Comparison of ENCODE assay signal across 29 cellular contexts in genomic region chr18:61596296-61596695, GRCh38.
DNase-seq lines count a peak whose midpoint lies in the region; ATAC-seq, FAIRE-seq and TF ChIP-seq lines count a peak whose summit lies in the region.
"Had no signal": no experiment of that assay in that cellular context is flagged by ENCODE, and none has a peak within 500 bp of the region (broad histone marks: within the 10 kb centered on the region; RNA-seq: fewer than 3 reads in every experiment).

No MANE protein-coding gene starts in this region.

- intact Hi-C loops in activated naive CD4-positive, alpha-beta T cell treated with anti-CD3 and anti-CD28 coated beads for 36 hours (cut with micrococcal nuclease): no loop called here
- intact Hi-C loops in uterus (cut with DNase I; ENCODE audit: low total_unique reads): no loop called here

- ATAC-seq in HG03095 (IDR thresholded peaks at IDR 0.05; ENCODE audit: unreplicated experiment): no peak
- ATAC-seq: activated CD8-positive, alpha-beta T cell treated with anti-CD3 and anti-CD28 coated beads, Interleukin-2, amount 10 ng/mL, durations not matched to agents 7 days and 5 days; K562; left lung; natural killer cell; Panc1; right cardiac atrium had no signal

- no peaks in the 10 kb centered on the region for H3K27me3 ChIP-seq in uterus
- H3K27me3 ChIP-seq: hepatocyte, left lung, stomach had no signal

- no peaks in the 10 kb centered on the region for H3K4me1 Mint-ChIP-seq in activated naive CD4-positive, alpha-beta T cell treated with anti-CD3 and anti-CD28 coated beads for 36 hours (ENCODE audit: low read depth)
- no peaks in the 10 kb centered on the region for H3K4me1 Mint-ChIP-seq in activated naive CD4-positive, alpha-beta T cell treated with anti-CD3 and anti-CD28 coated beads, Interleukin-2, amount 10 ng/mL, durations not matched to agents 7 days and 5 days
- H3K4me1 Mint-ChIP-seq: natural killer cell had no signal

- H3K4me1 ChIP-seq in uterus: peaks cover 0 to 4% of the 10 kb centered on the region in 2 donors
- H3K4me1 ChIP-seq: left lung, stomach had no signal

- DNase-seq in activated naive CD4-positive, alpha-beta T cell treated with anti-CD3 and anti-CD28 coated beads for 36 hours: no peak
- no peak for DNase-seq in activated naive CD4-positive, alpha-beta T cell treated with anti-CD3 and anti-CD28 coated beads, Interleukin-2, amount 10 ng/mL, durations not matched to agents 7 days and 5 days
- DNase-seq in dedifferentiated amniotic fluid mesenchymal stem cell (ENCODE audit: extremely low spot score) (peak; percentile 40), iris pigment epithelial cell (ENCODE audit: low read depth) (peak; percentile 56), uterus (no peak), GM19239 (ENCODE audit: insufficient read length, low spot score) (no peak)
- no peak for DNase-seq in NK-92 treated with Interleukin-12 subunit alpha and Interleukin-12 subunit beta, amount 100 ng/mL, for 24 hours (lab: John Stamatoyannopoulos, UW)
- DNase-seq: activated CD8-positive, alpha-beta T cell treated with anti-CD3 and anti-CD28 coated beads, Interleukin-2, amount 10 ng/mL, durations not matched to agents 7 days and 5 days; activated effector memory CD4-positive, alpha-beta T cell treated with anti-CD3 and anti-CD28 coated beads, Interleukin-2, amount 50 U/mL, for 16 hours; activated T-cell treated with anti-CD3 and anti-CD28 coated beads for 4 hours; amniotic stem cell; cortex of kidney; GDM1; GOT3; left lung; natural killer cell; NCI-H1436 treated with DMSO at 0.1 percent for 48 hours; NCI-H2107; NCI-H524; right cardiac atrium; stimulated activated CD4-positive, alpha-beta T cell treated with anti-CD3 and anti-CD28 coated beads, Interleukin-15, amount 100 ng/mL, for 24 hours; stomach; trophoblast cell had no signal

- H3K4me3 Mint-ChIP-seq in activated naive CD4-positive, alpha-beta T cell treated with anti-CD3 and anti-CD28 coated beads for 36 hours: no peak overlapping the region
- no peak overlapping the region for H3K4me3 Mint-ChIP-seq in activated naive CD4-positive, alpha-beta T cell treated with anti-CD3 and anti-CD28 coated beads, Interleukin-2, amount 10 ng/mL, durations not matched to agents 7 days and 5 days
- H3K4me3 Mint-ChIP-seq: activated CD8-positive, alpha-beta T cell treated with anti-CD3 and anti-CD28 coated beads, Interleukin-2, amount 10 ng/mL, durations not matched to agents 7 days and 5 days; natural killer cell had no signal

- H3K27ac Mint-ChIP-seq in activated naive CD4-positive, alpha-beta T cell treated with anti-CD3 and anti-CD28 coated beads for 36 hours: peak overlapping the region; percentile 19
- no peak overlapping the region for H3K27ac Mint-ChIP-seq in activated naive CD4-positive, alpha-beta T cell treated with anti-CD3 and anti-CD28 coated beads, Interleukin-2, amount 10 ng/mL, durations not matched to agents 7 days and 5 days
- H3K27ac Mint-ChIP-seq: activated CD8-positive, alpha-beta T cell treated with anti-CD3 and anti-CD28 coated beads, Interleukin-2, amount 10 ng/mL, durations not matched to agents 7 days and 5 days; natural killer cell had no signal

- H3K36me3 ChIP-seq in uterus: no peaks in the 10 kb centered on the region
- H3K36me3 ChIP-seq: left lung, stomach had no signal

- H3K27ac ChIP-seq in uterus: peak overlapping the region; percentile 62 to 69
- H3K27ac ChIP-seq: hepatocyte, left lung, stomach had no signal

- TF ChIP-seq CTCF in uterus (IDR thresholded peaks at IDR 0.05): no peak

- no peak overlapping the region for H3K4me3 ChIP-seq in uterus
- H3K4me3 ChIP-seq: hepatocyte, K562, left lung, stomach had no signal

- FAIRE-seq in GM19239 (lab: Jason Lieb, UNC): no peak
- FAIRE-seq: frontal cortex, K562, TTC549 had no signal

- no peaks in the 10 kb centered on the region for H3K36me3 Mint-ChIP-seq in activated naive CD4-positive, alpha-beta T cell treated with anti-CD3 and anti-CD28 coated beads for 36 hours (ENCODE audit: low read depth)
- no peaks in the 10 kb centered on the region for H3K36me3 Mint-ChIP-seq in activated naive CD4-positive, alpha-beta T cell treated with anti-CD3 and anti-CD28 coated beads, Interleukin-2, amount 10 ng/mL, durations not matched to agents 7 days and 5 days
- H3K36me3 Mint-ChIP-seq: natural killer cell had no signal

- no peaks in the 10 kb centered on the region for H3K9me3 ChIP-seq in uterus
- H3K9me3 ChIP-seq: left lung, stomach had no signal

- no peak for TF ChIP-seq POLR2A in uterus (IDR thresholded peaks at IDR 0.05)

- peaks cover 15% of the 10 kb centered on the region for H3K27me3 Mint-ChIP-seq in activated naive CD4-positive, alpha-beta T cell treated with anti-CD3 and anti-CD28 coated beads for 36 hours (ENCODE audit: low read depth)
- H3K27me3 Mint-ChIP-seq in activated naive CD4-positive, alpha-beta T cell treated with anti-CD3 and anti-CD28 coated beads, Interleukin-2, amount 10 ng/mL, durations not matched to agents 7 days and 5 days: peaks cover 4% of the 10 kb centered on the region

- no peaks in the 10 kb centered on the region for H3K9me3 Mint-ChIP-seq in activated naive CD4-positive, alpha-beta T cell treated with anti-CD3 and anti-CD28 coated beads for 36 hours
- H3K9me3 Mint-ChIP-seq in activated naive CD4-positive, alpha-beta T cell treated with anti-CD3 and anti-CD28 coated beads, Interleukin-2, amount 10 ng/mL, durations not matched to agents 7 days and 5 days: no peaks in the 10 kb centered on the region
- H3K9me3 Mint-ChIP-seq: natural killer cell had no signal

- CTCF ChIA-PET in activated naive CD4-positive, alpha-beta T cell treated with anti-CD3 and anti-CD28 coated beads for 36 hours (lab: Charles Lee): interaction anchor here (1.2 kb wide), 1 partner anchor 14 kb away, joined by 3 read pairs; no protein-coding TSS in a partner anchor
- CTCF ChIA-PET in activated naive CD4-positive, alpha-beta T cell treated with anti-CD3 and anti-CD28 coated beads, Interleukin-2, amount 10 ng/mL, durations not matched to agents 7 days and 5 days (lab: Charles Lee): interaction anchor here (0.6 kb wide), 1 partner anchor 486 kb away, joined by 3 read pairs; no protein-coding TSS in a partner anchor

Comparison
In these comparisons a context has a peak if more than half of its experiments do, and no peak if none do; other contexts are left out.
1. DNase-seq: peak in dedifferentiated amniotic fluid mesenchymal stem cell (single experiment) and iris pigment epithelial cell (single experiment); none in activated naive CD4-positive, alpha-beta T cell treated with anti-CD3 and anti-CD28 coated beads for 36 hours (single experiment), activated naive CD4-positive, alpha-beta T cell treated with anti-CD3 and anti-CD28 coated beads, Interleukin-2, amount 10 ng/mL, durations not matched to agents 7 days and 5 days (single experiment), uterus (0 of 2), NK-92 treated with Interleukin-12 subunit alpha and Interleukin-12 subunit beta, amount 100 ng/mL, for 24 hours (single experiment) and GM19239 (single experiment).